3 cellular contexts compared by ENCODE assay signal in the genomic region with DNA sequence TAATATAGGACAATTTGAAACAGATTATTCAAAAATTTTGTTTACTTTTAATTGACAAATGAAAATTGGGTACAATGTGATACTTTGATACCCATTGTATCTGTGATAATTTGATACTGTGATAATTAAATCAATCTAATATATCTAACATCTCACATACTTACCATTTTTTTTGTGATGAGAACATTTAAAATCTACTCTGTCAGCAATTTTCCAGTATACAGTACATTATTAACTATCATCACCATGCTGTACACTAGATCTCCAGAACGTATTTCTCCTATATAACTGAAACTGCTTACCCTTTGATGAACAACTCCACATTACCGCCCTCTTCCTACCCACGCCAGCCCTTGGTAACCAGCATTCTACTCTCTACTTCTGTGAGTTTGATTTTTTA.
TF ChIP-seq lines count a peak whose summit lies in the region.

No MANE protein-coding gene starts in this region.

TF ChIP-seq in A549, 52 proteins besides CTCF, POLR2A, EP300 and RAD21:
- TF ChIP-seq HDAC2 (IDR thresholded peaks at IDR 0.05) = no peak
- TF ChIP-seq KDM5A (IDR thresholded peaks at IDR 0.05) = no peak
- TF ChIP-seq HOXA7 (CRISPR knock-in tag; IDR thresholded peaks at IDR 0.05) = no peak
- no peak for TF ChIP-seq KDM1A (IDR thresholded peaks at IDR 0.05; ENCODE audit: low read depth)
- TF ChIP-seq ZNF302 (CRISPR knock-in tag; IDR thresholded peaks at IDR 0.05) = no peak
- TF ChIP-seq MAFK (IDR thresholded peaks at IDR 0.05; ENCODE audit: partially characterized antibody) = peak; percentile 96

TF ChIP-seq in K562, 482 proteins besides CTCF, POLR2A, EP300 and RAD21 (continues in another document):
- TF ChIP-seq JUN (IDR thresholded peaks at IDR 0.05; ENCODE audit: borderline replicate concordance, low read depth, low read length) (no peak), JUN (CRISPR knock-in tag; IDR thresholded peaks at IDR 0.05; ENCODE audit: borderline replicate concordance) (no peak), SNIP1 (IDR thresholded peaks at IDR 0.05; ENCODE audit: low read depth) (no peak), ZNF347 (CRISPR knock-in tag; IDR thresholded peaks at IDR 0.05; ENCODE audit: low read depth) (no peak), ZNF41 (CRISPR knock-in tag; conservative IDR thresholded peaks at IDR 0.05) (no peak), DDX20 (tag; IDR thresholded peaks at IDR 0.05; ENCODE audit: low read depth) (no peak), MAFK (IDR thresholded peaks at IDR 0.05; ENCODE audit: low read length) (peak; percentile 86), KAT7 (CRISPR knock-in tag; IDR thresholded peaks at IDR 0.05; ENCODE audit: borderline replicate concordance) (no peak), MAFF (IDR thresholded peaks at IDR 0.05; ENCODE audit: low read length) (peak; percentile 80), MTA1 (IDR thresholded peaks at IDR 0.05; ENCODE audit: borderline replicate concordance) (no peak), TEAD1 (CRISPR knock-in tag; IDR thresholded peaks at IDR 0.05) (no peak), ZNF146 (CRISPR knock-in tag; IDR thresholded peaks at IDR 0.05; ENCODE audit: unreplicated experiment) (no peak), SMARCA5 (IDR thresholded peaks at IDR 0.05) (no peak), RBM34 (IDR thresholded peaks at IDR 0.05; ENCODE audit: borderline replicate concordance, insufficient read depth, low read length) (no peak), SREBF2 (CRISPR knock-in tag; IDR thresholded peaks at IDR 0.05) (no peak), ZNF316 (IDR thresholded peaks at IDR 0.05) (peak; percentile 94), ZNF24 (IDR thresholded peaks at IDR 0.05) (no peak), ZNF175 (CRISPR knock-in tag; IDR thresholded peaks at IDR 0.05; ENCODE audit: low read depth) (no peak), MAFG (tag; conservative IDR thresholded peaks at IDR 0.05) (peak; percentile 77), C11orf30 (IDR thresholded peaks at IDR 0.05; ENCODE audit: low read depth) (peak; percentile 85), KLF6 (CRISPR knock-in tag; IDR thresholded peaks at IDR 0.05; ENCODE audit: borderline replicate concordance) (no peak), MYC (IDR thresholded peaks at IDR 0.05; ENCODE audit: low read depth, low read length) (no peak), MYC (CRISPR knock-in tag; IDR thresholded peaks at IDR 0.05; ENCODE audit: borderline replicate concordance, low read depth) (no peak), HIVEP1 (CRISPR knock-in tag; IDR thresholded peaks at IDR 0.05) (no peak), TCFL5 (CRISPR knock-in tag; conservative IDR thresholded peaks at IDR 0.05) (no peak)
- TF ChIP-seq, protein P1, sequence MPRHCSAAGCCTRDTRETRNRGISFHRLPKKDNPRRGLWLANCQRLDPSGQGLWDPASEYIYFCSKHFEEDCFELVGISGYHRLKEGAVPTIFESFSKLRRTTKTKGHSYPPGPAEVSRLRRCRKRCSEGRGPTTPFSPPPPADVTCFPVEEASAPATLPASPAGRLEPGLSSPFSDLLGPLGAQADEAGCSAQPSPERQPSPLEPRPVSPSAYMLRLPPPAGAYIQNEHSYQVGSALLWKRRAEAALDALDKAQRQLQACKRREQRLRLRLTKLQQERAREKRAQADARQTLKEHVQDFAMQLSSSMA (CRISPR knock-in tag; IDR thresholded peaks at IDR 0.05) = no peak
- TF ChIP-seq, protein P2, sequence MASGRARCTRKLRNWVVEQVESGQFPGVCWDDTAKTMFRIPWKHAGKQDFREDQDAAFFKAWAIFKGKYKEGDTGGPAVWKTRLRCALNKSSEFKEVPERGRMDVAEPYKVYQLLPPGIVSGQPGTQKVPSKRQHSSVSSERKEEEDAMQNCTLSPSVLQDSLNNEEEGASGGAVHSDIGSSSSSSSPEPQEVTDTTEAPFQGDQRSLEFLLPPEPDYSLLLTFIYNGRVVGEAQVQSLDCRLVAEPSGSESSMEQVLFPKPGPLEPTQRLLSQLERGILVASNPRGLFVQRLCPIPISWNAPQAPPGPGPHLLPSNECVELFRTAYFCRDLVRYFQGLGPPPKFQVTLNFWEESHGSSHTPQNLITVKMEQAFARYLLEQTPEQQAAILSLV (tag; IDR thresholded peaks at IDR 0.05) = no peak
- TF ChIP-seq, protein P3, sequence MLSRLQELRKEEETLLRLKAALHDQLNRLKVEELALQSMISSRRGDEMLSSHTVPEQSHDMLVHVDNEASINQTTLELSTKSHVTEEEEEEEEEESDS (CRISPR knock-in tag; IDR thresholded peaks at IDR 0.05) = no peak
- TF ChIP-seq, protein P4, sequence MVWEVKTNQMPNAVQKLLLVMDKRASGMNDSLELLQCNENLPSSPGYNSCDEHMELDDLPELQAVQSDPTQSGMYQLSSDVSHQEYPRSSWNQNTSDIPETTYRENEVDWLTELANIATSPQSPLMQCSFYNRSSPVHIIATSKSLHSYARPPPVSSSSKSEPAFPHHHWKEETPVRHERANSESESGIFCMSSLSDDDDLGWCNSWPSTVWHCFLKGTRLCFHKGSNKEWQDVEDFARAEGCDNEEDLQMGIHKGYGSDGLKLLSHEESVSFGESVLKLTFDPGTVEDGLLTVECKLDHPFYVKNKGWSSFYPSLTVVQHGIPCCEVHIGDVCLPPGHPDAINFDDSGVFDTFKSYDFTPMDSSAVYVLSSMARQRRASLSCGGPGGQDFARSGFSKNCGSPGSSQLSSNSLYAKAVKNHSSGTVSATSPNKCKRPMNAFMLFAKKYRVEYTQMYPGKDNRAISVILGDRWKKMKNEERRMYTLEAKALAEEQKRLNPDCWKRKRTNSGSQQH (CRISPR knock-in tag; IDR thresholded peaks at IDR 0.05) = no peak
- TF ChIP-seq, protein P5, sequence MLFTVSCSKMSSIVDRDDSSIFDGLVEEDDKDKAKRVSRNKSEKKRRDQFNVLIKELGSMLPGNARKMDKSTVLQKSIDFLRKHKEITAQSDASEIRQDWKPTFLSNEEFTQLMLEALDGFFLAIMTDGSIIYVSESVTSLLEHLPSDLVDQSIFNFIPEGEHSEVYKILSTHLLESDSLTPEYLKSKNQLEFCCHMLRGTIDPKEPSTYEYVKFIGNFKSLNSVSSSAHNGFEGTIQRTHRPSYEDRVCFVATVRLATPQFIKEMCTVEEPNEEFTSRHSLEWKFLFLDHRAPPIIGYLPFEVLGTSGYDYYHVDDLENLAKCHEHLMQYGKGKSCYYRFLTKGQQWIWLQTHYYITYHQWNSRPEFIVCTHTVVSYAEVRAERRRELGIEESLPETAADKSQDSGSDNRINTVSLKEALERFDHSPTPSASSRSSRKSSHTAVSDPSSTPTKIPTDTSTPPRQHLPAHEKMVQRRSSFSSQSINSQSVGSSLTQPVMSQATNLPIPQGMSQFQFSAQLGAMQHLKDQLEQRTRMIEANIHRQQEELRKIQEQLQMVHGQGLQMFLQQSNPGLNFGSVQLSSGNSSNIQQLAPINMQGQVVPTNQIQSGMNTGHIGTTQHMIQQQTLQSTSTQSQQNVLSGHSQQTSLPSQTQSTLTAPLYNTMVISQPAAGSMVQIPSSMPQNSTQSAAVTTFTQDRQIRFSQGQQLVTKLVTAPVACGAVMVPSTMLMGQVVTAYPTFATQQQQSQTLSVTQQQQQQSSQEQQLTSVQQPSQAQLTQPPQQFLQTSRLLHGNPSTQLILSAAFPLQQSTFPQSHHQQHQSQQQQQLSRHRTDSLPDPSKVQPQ (CRISPR knock-in tag; IDR thresholded peaks at IDR 0.05; ENCODE audit: borderline replicate concordance) = no peak

TF ChIP-seq in H1, 55 proteins besides CTCF, POLR2A, EP300 and RAD21:
- no peak for TF ChIP-seq SP4 (IDR thresholded peaks at IDR 0.05; ENCODE audit: low read length)
- TF ChIP-seq, protein P6, sequence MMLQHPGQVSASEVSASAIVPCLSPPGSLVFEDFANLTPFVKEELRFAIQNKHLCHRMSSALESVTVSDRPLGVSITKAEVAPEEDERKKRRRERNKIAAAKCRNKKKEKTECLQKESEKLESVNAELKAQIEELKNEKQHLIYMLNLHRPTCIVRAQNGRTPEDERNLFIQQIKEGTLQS (IDR thresholded peaks at IDR 0.05; ENCODE audit: insufficient read depth, low read depth, low read length) = no peak
- TF ChIP-seq, protein P7, sequence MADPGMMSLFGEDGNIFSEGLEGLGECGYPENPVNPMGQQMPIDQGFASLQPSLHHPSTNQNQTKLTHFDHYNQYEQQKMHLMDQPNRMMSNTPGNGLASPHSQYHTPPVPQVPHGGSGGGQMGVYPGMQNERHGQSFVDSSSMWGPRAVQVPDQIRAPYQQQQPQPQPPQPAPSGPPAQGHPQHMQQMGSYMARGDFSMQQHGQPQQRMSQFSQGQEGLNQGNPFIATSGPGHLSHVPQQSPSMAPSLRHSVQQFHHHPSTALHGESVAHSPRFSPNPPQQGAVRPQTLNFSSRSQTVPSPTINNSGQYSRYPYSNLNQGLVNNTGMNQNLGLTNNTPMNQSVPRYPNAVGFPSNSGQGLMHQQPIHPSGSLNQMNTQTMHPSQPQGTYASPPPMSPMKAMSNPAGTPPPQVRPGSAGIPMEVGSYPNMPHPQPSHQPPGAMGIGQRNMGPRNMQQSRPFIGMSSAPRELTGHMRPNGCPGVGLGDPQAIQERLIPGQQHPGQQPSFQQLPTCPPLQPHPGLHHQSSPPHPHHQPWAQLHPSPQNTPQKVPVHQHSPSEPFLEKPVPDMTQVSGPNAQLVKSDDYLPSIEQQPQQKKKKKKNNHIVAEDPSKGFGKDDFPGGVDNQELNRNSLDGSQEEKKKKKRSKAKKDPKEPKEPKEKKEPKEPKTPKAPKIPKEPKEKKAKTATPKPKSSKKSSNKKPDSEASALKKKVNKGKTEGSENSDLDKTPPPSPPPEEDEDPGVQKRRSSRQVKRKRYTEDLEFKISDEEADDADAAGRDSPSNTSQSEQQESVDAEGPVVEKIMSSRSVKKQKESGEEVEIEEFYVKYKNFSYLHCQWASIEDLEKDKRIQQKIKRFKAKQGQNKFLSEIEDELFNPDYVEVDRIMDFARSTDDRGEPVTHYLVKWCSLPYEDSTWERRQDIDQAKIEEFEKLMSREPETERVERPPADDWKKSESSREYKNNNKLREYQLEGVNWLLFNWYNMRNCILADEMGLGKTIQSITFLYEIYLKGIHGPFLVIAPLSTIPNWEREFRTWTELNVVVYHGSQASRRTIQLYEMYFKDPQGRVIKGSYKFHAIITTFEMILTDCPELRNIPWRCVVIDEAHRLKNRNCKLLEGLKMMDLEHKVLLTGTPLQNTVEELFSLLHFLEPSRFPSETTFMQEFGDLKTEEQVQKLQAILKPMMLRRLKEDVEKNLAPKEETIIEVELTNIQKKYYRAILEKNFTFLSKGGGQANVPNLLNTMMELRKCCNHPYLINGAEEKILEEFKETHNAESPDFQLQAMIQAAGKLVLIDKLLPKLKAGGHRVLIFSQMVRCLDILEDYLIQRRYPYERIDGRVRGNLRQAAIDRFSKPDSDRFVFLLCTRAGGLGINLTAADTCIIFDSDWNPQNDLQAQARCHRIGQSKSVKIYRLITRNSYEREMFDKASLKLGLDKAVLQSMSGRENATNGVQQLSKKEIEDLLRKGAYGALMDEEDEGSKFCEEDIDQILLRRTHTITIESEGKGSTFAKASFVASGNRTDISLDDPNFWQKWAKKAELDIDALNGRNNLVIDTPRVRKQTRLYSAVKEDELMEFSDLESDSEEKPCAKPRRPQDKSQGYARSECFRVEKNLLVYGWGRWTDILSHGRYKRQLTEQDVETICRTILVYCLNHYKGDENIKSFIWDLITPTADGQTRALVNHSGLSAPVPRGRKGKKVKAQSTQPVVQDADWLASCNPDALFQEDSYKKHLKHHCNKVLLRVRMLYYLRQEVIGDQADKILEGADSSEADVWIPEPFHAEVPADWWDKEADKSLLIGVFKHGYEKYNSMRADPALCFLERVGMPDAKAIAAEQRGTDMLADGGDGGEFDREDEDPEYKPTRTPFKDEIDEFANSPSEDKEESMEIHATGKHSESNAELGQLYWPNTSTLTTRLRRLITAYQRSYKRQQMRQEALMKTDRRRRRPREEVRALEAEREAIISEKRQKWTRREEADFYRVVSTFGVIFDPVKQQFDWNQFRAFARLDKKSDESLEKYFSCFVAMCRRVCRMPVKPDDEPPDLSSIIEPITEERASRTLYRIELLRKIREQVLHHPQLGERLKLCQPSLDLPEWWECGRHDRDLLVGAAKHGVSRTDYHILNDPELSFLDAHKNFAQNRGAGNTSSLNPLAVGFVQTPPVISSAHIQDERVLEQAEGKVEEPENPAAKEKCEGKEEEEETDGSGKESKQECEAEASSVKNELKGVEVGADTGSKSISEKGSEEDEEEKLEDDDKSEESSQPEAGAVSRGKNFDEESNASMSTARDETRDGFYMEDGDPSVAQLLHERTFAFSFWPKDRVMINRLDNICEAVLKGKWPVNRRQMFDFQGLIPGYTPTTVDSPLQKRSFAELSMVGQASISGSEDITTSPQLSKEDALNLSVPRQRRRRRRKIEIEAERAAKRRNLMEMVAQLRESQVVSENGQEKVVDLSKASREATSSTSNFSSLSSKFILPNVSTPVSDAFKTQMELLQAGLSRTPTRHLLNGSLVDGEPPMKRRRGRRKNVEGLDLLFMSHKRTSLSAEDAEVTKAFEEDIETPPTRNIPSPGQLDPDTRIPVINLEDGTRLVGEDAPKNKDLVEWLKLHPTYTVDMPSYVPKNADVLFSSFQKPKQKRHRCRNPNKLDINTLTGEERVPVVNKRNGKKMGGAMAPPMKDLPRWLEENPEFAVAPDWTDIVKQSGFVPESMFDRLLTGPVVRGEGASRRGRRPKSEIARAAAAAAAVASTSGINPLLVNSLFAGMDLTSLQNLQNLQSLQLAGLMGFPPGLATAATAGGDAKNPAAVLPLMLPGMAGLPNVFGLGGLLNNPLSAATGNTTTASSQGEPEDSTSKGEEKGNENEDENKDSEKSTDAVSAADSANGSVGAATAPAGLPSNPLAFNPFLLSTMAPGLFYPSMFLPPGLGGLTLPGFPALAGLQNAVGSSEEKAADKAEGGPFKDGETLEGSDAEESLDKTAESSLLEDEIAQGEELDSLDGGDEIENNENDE (IDR thresholded peaks at IDR 0.05; ENCODE audit: insufficient replicate concordance, low read length) = no peak
- peak; percentile 31; the same call in 1 of the 2 replicates for TF ChIP-seq MAFK (IDR thresholded peaks at IDR 0.05; ENCODE audit: low read depth, low read length)
- no peak for TF ChIP-seq KDM4A (IDR thresholded peaks at IDR 0.05; ENCODE audit: low read depth, low read length, severe bottlenecking)
- no peak for TF ChIP-seq CTBP2 (IDR thresholded peaks at IDR 0.05; ENCODE audit: borderline replicate concordance, insufficient read depth, insufficient read length, low read length)
- TF ChIP-seq CBX8 (IDR thresholded peaks at IDR 0.05; ENCODE audit: borderline replicate concordance, low read depth, low read length) = no peak
- TF ChIP-seq NANOG (IDR thresholded peaks at IDR 0.05; ENCODE audit: insufficient read depth, low read depth, low read length, poor library complexity, severe bottlenecking) = no peak
